ENCODE assay signal across 1 cellular context in the genomic region with DNA sequence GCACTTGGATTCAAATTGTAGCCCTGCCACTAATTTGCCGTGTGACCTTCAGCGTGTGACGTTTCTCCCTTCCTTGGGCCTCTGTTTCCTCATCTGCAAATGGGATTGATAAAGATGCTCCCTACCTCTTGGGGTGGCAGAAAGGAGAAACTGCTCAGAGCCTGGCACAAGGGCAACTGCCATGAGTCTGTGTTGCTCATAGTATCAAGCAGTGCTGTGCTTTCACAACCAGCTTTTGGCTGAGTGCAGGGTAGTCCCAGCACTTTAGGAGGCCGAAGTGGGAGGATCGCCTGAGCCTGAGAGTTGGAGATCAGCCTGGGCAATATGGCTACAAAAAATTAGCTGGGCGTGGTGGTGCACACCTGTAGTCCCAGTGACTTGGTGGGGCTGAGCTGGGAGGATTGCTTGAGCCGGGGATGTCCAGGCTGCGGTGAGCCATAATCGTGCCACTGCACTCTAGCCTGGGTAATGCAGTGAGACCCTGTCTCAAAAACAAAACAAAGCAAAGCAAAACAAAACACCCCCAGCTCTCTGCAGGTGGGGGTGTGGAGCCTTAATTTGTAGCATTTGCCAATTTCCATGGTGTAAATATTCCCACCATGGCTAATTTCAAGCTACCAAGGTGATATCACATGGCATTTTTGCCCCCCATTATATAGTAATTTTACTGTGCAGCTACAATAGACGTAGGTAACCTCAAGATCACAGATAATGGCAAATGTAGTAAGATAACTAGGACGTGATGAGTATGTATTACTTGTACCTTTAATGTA.
TF ChIP-seq lines count a peak whose summit lies in the region.

No MANE protein-coding gene starts in this region.

TF ChIP-seq in A549, 52 proteins besides CTCF, POLR2A, EP300 and RAD21:
- no peak for TF ChIP-seq JUNB (IDR thresholded peaks at IDR 0.05)
- TF ChIP-seq, protein P1, sequence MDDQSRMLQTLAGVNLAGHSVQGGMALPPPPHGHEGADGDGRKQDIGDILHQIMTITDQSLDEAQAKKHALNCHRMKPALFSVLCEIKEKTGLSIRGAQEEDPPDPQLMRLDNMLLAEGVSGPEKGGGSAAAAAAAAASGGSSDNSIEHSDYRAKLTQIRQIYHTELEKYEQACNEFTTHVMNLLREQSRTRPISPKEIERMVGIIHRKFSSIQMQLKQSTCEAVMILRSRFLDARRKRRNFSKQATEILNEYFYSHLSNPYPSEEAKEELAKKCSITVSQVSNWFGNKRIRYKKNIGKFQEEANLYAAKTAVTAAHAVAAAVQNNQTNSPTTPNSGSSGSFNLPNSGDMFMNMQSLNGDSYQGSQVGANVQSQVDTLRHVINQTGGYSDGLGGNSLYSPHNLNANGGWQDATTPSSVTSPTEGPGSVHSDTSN (IDR thresholded peaks at IDR 0.05) = no peak
- TF ChIP-seq NFE2L2 (conservative IDR thresholded peaks at IDR 0.05; ENCODE audit: low read length) = no peak
- TF ChIP-seq RFX5 (IDR thresholded peaks at IDR 0.05) = no peak
- TF ChIP-seq JUN (IDR thresholded peaks at IDR 0.05) = no peak
- no peak for TF ChIP-seq KDM1A (IDR thresholded peaks at IDR 0.05; ENCODE audit: low read depth)
- TF ChIP-seq FOSL2 (IDR thresholded peaks at IDR 0.05) = no peak
- TF ChIP-seq FOSL2 (CRISPR knock-in tag; IDR thresholded peaks at IDR 0.05) = no peak
- no peak for TF ChIP-seq CBX2 (IDR thresholded peaks at IDR 0.05; ENCODE audit: borderline replicate concordance, low read depth)
- no peak for TF ChIP-seq HOXA7 (CRISPR knock-in tag; IDR thresholded peaks at IDR 0.05)
- TF ChIP-seq HOXB13 (CRISPR knock-in tag; IDR thresholded peaks at IDR 0.05; ENCODE audit: low read depth) = no peak
- TF ChIP-seq, protein P2, sequence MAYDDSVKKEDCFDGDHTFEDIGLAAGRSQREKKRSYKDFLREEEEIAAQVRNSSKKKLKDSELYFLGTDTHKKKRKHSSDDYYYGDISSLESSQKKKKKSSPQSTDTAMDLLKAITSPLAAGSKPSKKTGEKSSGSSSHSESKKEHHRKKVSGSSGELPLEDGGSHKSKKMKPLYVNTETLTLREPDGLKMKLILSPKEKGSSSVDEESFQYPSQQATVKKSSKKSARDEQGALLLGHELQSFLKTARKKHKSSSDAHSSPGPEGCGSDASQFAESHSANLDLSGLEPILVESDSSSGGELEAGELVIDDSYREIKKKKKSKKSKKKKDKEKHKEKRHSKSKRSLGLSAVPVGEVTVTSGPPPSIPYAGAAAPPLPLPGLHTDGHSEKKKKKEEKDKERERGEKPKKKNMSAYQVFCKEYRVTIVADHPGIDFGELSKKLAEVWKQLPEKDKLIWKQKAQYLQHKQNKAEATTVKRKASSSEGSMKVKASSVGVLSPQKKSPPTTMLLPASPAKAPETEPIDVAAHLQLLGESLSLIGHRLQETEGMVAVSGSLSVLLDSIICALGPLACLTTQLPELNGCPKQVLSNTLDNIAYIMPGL (CRISPR knock-in tag; IDR thresholded peaks at IDR 0.05; ENCODE audit: borderline replicate concordance) = no peak
- TF ChIP-seq NR3C1 (IDR thresholded peaks at IDR 0.05) = no peak
- TF ChIP-seq, protein P3, sequence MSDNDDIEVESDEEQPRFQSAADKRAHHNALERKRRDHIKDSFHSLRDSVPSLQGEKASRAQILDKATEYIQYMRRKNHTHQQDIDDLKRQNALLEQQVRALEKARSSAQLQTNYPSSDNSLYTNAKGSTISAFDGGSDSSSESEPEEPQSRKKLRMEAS (IDR thresholded peaks at IDR 0.05) = no peak
- no peak for TF ChIP-seq FOSB (CRISPR knock-in tag; IDR thresholded peaks at IDR 0.05)
- no peak for TF ChIP-seq CBX8 (IDR thresholded peaks at IDR 0.05)
- no peak for TF ChIP-seq CEBPB (IDR thresholded peaks at IDR 0.05)
- TF ChIP-seq, protein P4, sequence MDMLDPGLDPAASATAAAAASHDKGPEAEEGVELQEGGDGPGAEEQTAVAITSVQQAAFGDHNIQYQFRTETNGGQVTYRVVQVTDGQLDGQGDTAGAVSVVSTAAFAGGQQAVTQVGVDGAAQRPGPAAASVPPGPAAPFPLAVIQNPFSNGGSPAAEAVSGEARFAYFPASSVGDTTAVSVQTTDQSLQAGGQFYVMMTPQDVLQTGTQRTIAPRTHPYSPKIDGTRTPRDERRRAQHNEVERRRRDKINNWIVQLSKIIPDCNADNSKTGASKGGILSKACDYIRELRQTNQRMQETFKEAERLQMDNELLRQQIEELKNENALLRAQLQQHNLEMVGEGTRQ (IDR thresholded peaks at IDR 0.05) = no peak
- TF ChIP-seq KDM5A (IDR thresholded peaks at IDR 0.05) = no peak
- TF ChIP-seq SMC3 (IDR thresholded peaks at IDR 0.05) = no peak
TF ChIP-seq in A549: peak in this region for 0.
